In genomic region chrX:53093748-53094583, GRCh38 we compare ENCODE assay signal across 7 cellular contexts.
DNase-seq lines count a peak whose midpoint lies in the region; ATAC-seq and TF ChIP-seq lines count a peak whose summit lies in the region.

Gene KANTR (plus strand): TSS chrX:53094142. CDS start chrX:53124273, 30,131 bp downstream.

- ATAC-seq in GM18505 (IDR thresholded peaks at IDR 0.05; ENCODE audit: unreplicated experiment): peak; percentile 69
- ATAC-seq in HG02943 (IDR thresholded peaks at IDR 0.05; ENCODE audit: low read depth, unreplicated experiment): peak; percentile 74

- DNase-seq in NCI-H187 treated with DMSO at 0.1 percent for 48 hours (lab: John Stamatoyannopoulos, UW) (peak; percentile 26), T-helper 9 cell (peak; percentile 59), astrocyte of the hippocampus (ENCODE audit: low read depth, low spot score) (peak; percentile 93), hepatic stellate cell (ENCODE audit: low spot score) (peak; percentile 94), putamen (ENCODE audit: low spot score) (peak; percentile 91)

- TF ChIP-seq POLR2A in GM18505 (IDR thresholded peaks at IDR 0.05; ENCODE audit: borderline replicate concordance, extremely low read depth, insufficient read depth, insufficient read length): peak; percentile 44

Comparison
In these comparisons a context has a peak if more than half of its experiments do, and no peak if none do; other contexts are left out.
1. Peak in every context shown above with its lines: DNase-seq and ATAC-seq.
2. DNase-seq: peak in every context shown above with its lines; median percentile 94 in hepatic stellate cell; 93 in astrocyte of the hippocampus; 91 in putamen; 59 in T-helper 9 cell; 26 in NCI-H187 treated with DMSO at 0.1 percent for 48 hours.